In the genomic region with DNA sequence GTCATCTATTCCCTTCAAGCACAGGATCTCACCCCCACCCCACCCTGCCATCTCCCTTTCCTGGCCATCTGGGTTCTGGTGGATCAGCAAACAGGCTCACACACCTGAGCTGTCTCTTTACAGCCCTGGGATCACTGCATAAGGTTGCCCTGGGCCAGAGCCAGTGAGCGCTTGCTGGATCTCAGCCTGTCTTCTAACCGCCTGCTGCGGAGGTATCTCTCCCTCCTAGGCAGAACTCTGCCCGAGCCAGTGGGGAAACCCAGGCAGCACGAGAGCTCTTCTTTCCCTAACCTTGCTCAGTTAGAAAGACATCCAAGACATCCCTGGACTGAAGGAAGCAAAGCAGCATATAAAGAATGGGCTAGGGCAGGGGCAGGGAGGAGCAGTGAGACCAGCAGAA, we compare ENCODE assay signal across 1 cellular context.
TF ChIP-seq lines count a peak whose summit lies in the region.

No MANE protein-coding gene starts in this region.

TF ChIP-seq in WTC11, 78 proteins besides CTCF, POLR2A, EP300 and RAD21 (continued from another document):
- TF ChIP-seq, protein P1, sequence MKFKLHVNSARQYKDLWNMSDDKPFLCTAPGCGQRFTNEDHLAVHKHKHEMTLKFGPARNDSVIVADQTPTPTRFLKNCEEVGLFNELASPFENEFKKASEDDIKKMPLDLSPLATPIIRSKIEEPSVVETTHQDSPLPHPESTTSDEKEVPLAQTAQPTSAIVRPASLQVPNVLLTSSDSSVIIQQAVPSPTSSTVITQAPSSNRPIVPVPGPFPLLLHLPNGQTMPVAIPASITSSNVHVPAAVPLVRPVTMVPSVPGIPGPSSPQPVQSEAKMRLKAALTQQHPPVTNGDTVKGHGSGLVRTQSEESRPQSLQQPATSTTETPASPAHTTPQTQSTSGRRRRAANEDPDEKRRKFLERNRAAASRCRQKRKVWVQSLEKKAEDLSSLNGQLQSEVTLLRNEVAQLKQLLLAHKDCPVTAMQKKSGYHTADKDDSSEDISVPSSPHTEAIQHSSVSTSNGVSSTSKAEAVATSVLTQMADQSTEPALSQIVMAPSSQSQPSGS (CRISPR knock-in tag; IDR thresholded peaks at IDR 0.05; ENCODE audit: borderline replicate concordance, low read depth) = no peak
- TF ChIP-seq JAZF1 (CRISPR knock-in tag; IDR thresholded peaks at IDR 0.05) (no peak), ZNF138 (CRISPR knock-in tag; conservative IDR thresholded peaks at IDR 0.05) (no peak), NFYB (CRISPR knock-in tag; conservative IDR thresholded peaks at IDR 0.05; ENCODE audit: low read depth) (no peak), ZNF396 (CRISPR knock-in tag; IDR thresholded peaks at IDR 0.05; ENCODE audit: borderline replicate concordance) (no peak), PRRX2 (CRISPR knock-in tag; IDR thresholded peaks at IDR 0.05) (no peak), FOXP1 (CRISPR knock-in tag; IDR thresholded peaks at IDR 0.05; ENCODE audit: borderline replicate concordance) (no peak)
- TF ChIP-seq, protein P2, sequence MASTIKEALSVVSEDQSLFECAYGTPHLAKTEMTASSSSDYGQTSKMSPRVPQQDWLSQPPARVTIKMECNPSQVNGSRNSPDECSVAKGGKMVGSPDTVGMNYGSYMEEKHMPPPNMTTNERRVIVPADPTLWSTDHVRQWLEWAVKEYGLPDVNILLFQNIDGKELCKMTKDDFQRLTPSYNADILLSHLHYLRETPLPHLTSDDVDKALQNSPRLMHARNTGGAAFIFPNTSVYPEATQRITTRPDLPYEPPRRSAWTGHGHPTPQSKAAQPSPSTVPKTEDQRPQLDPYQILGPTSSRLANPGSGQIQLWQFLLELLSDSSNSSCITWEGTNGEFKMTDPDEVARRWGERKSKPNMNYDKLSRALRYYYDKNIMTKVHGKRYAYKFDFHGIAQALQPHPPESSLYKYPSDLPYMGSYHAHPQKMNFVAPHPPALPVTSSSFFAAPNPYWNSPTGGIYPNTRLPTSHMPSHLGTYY (CRISPR knock-in tag; IDR thresholded peaks at IDR 0.05) = no peak
